Comparison of ENCODE assay signal across 20 cellular contexts in genomic region chr17:78562734-78563133, GRCh38. TPM values are rescaled to one million over a fixed set of nuclear protein-coding genes. Genes with fewer than 3 reads are reported as not detected.
"Had no signal": no experiment of that assay in that cellular context is flagged by ENCODE, and none has a peak within 500 bp of the region (broad histone marks: within the 10 kb centered on the region; RNA-seq: fewer than 3 reads in every experiment).

No MANE protein-coding gene starts in this region.

- H3K4me1 ChIP-seq: lower lobe of right lung, neural progenitor cell, pancreas, testis, tibial nerve, upper lobe of right lung had no signal

- H3K27ac ChIP-seq: lower lobe of right lung, neural progenitor cell, pancreas, testis, upper lobe of right lung had no signal

- H3K4me3 ChIP-seq: lower lobe of right lung, neural progenitor cell, pancreas, testis, tibial nerve, upper lobe of right lung had no signal

- H3K9ac ChIP-seq: neural progenitor cell had no signal

- DNase-seq: effector memory CD4-positive, alpha-beta T cell; hippocampal formation; kidney glomerular epithelial cell; lower lobe of right lung; midbrain; nucleus accumbens; small intestine; stimulated activated CD4-positive, alpha-beta T cell treated with anti-CD3 and anti-CD28 coated beads, Interleukin-2, amount 100 ng/mL, for 48 hours; stimulated activated CD8-positive, alpha-beta memory T cell treated with anti-CD3 and anti-CD28 coated beads, Interleukin-4, amount 100 ng/mL, for 48 hours; testis; upper lobe of right lung had no signal

- H3K36me3 ChIP-seq: lower lobe of right lung, neural progenitor cell, pancreas, tibial nerve, upper lobe of right lung had no signal

- H3K27me3 ChIP-seq: neural progenitor cell, pancreas, testis, tibial nerve had no signal

- H3K9me3 ChIP-seq: lower lobe of right lung, pancreas, testis, tibial nerve, upper lobe of right lung had no signal

- ATAC-seq: esophagus mucosa; lower lobe of right lung; natural killer cell treated with Interleukin-12 subunit alpha and Interleukin-12 subunit beta and Interleukin-15 and Interleukin-18, amount 100 ng/mL, for 72 hours; stimulated activated effector memory CD8-positive, alpha-beta T cell treated with anti-CD3 and anti-CD28 coated beads, Interleukin-12 subunit alpha, Interleukin-12 subunit beta, amount 100 ng/mL, for 72 hours; upper lobe of right lung had no signal

- H3K4me2 ChIP-seq: neural progenitor cell had no signal

RNA-seq across cellular contexts. Expression of gene DNAH17, which starts 14.5 kb away (rescaled TPM):
- total RNA-seq: fibroblast of villous mesenchyme, left lobe of liver, progenitor cell of endocrine pancreas had no signal
